In genomic region chr14:24311837-24312615, GRCh38 we compare ENCODE assay signal across 10 cellular contexts. TPM values are rescaled to one million over a fixed set of nuclear protein-coding genes. Genes with fewer than 3 reads are reported as not detected.
A peak's percentile ranks its signal among the peaks of the same experiment; 100 is the strongest.
DNase-seq lines count a peak whose midpoint lies in the region; ATAC-seq and TF ChIP-seq lines count a peak whose summit lies in the region.
"Had no signal": no experiment of that assay in that cellular context is flagged by ENCODE, and none has a peak within 500 bp of the region (broad histone marks: within the 10 kb centered on the region; RNA-seq: fewer than 3 reads in every experiment).

No MANE protein-coding gene starts in this region.

- H3K9me3 ChIP-seq in T-helper 17 cell (ENCODE audit: control insufficient read depth, low read length, poor library complexity, severe bottlenecking): no peaks in the 10 kb centered on the region

- H3K9me3 Mint-ChIP-seq in stimulated activated memory B cell treated with anti-CD40 and anti-IgM and Interleukin-4, amounts not matched to agents 10 μg/mL and 1 μg/mL and 100 μg/mL, for 72 hours: no peaks in the 10 kb centered on the region

- DNase-seq in DMS53 (lab: John Stamatoyannopoulos, UW) (peak; percentile 27), DMS53 treated with DMSO at 0.1 percent for 48 hours (lab: John Stamatoyannopoulos, UW; ENCODE audit: unreplicated experiment) (no peak), T-helper 17 cell (no peak), fibroblast of mammary gland (ENCODE audit: low read depth) (peak; percentile 36), mucosa of gallbladder (ENCODE audit: low spot score) (no peak)
- DNase-seq: effector CD4-positive, alpha-beta T cell; T1000 had no signal

- no peak for TF ChIP-seq CTCF in fibroblast of mammary gland (conservative IDR thresholded peaks at IDR 0.05; ENCODE audit: control insufficient read depth, insufficient read depth, low read depth, low read length)

- no peak overlapping the region for H3K4me3 ChIP-seq in fibroblast of mammary gland (ENCODE audit: control insufficient read depth, low read depth, low read length)

- peak overlapping the region; percentile 87 for H3K4me3 Mint-ChIP-seq in T-helper 17 cell
- H3K4me3 Mint-ChIP-seq in stimulated activated memory B cell treated with anti-CD40 and anti-IgM and Interleukin-4, amounts not matched to agents 10 μg/mL and 1 μg/mL and 100 μg/mL, for 72 hours: peak overlapping the region; percentile 76

- peak overlapping the region; percentile 96 for H3K27ac Mint-ChIP-seq in T-helper 17 cell
- peak overlapping the region; percentile 77 for H3K27ac Mint-ChIP-seq in stimulated activated memory B cell treated with anti-CD40 and anti-IgM and Interleukin-4, amounts not matched to agents 10 μg/mL and 1 μg/mL and 100 μg/mL, for 72 hours

- ATAC-seq in T-helper 17 cell (peak; percentile 5), GM18868 (IDR thresholded peaks at IDR 0.05; ENCODE audit: unreplicated experiment) (no peak), HG02840 (IDR thresholded peaks at IDR 0.05; ENCODE audit: low FRiP score, unreplicated experiment) (no peak)
- no peak for ATAC-seq in stimulated activated memory B cell treated with anti-CD40 and anti-IgM and Interleukin-4, amounts not matched to agents 10 μg/mL and 1 μg/mL and 100 μg/mL, for 72 hours

- H3K27me3 Mint-ChIP-seq in T-helper 17 cell: no peaks in the 10 kb centered on the region
- H3K27me3 Mint-ChIP-seq in stimulated activated memory B cell treated with anti-CD40 and anti-IgM and Interleukin-4, amounts not matched to agents 10 μg/mL and 1 μg/mL and 100 μg/mL, for 72 hours: no peaks in the 10 kb centered on the region

- peaks cover 6% of the 10 kb centered on the region for H3K36me3 Mint-ChIP-seq in T-helper 17 cell (ENCODE audit: low read depth)
- H3K36me3 Mint-ChIP-seq in stimulated activated memory B cell treated with anti-CD40 and anti-IgM and Interleukin-4, amounts not matched to agents 10 μg/mL and 1 μg/mL and 100 μg/mL, for 72 hours: peaks cover 12% of the 10 kb centered on the region

- peaks cover 64% of the 10 kb centered on the region for H3K4me1 Mint-ChIP-seq in T-helper 17 cell
- H3K4me1 Mint-ChIP-seq in stimulated activated memory B cell treated with anti-CD40 and anti-IgM and Interleukin-4, amounts not matched to agents 10 μg/mL and 1 μg/mL and 100 μg/mL, for 72 hours: peaks cover 58% of the 10 kb centered on the region

RNA-seq across cellular contexts. Expression of gene LTB4R, which starts 0.7 kb away (rescaled TPM):
- 10 to 100 TPM; 21.5 to 23.1 TPM for total RNA-seq in T-helper 17 cell
- 6.5 TPM for total RNA-seq in mucosa of gallbladder

RNA-seq across cellular contexts. Expression of gene LTB4R2, which starts 2.1 kb away (rescaled TPM):
- total RNA-seq in T-helper 17 cell (10 to 100 TPM; 17.3 to 23.3 TPM), mucosa of gallbladder (6.1 TPM)

RNA-seq across cellular contexts. Expression of gene CIDEB, which starts 4.2 kb away (rescaled TPM):
- total RNA-seq in T-helper 17 cell (10 to 100 TPM; 14.5 to 16.8 TPM), mucosa of gallbladder (25.6 TPM)

RNA-seq across cellular contexts. Expression of gene NOP9, which starts 12.4 kb away (rescaled TPM):
- total RNA-seq in T-helper 17 cell (10 to 100 TPM; 25.7 to 27.7 TPM), mucosa of gallbladder (24.7 TPM)

RNA-seq across cellular contexts. Expression of gene DHRS1, which starts 12.4 kb away (rescaled TPM):
- total RNA-seq in T-helper 17 cell (10 to 100 TPM; 24.0 to 27.0 TPM), mucosa of gallbladder (39.2 TPM)

Comparison
In these comparisons a context has a peak if more than half of its experiments do, and no peak if none do; other contexts are left out.
1. DNase-seq: peak in DMS53 (single experiment) and fibroblast of mammary gland (single experiment); none in DMS53 treated with DMSO at 0.1 percent for 48 hours (single experiment), T-helper 17 cell (0 of 3) and mucosa of gallbladder (single experiment).